In the genomic region with DNA sequence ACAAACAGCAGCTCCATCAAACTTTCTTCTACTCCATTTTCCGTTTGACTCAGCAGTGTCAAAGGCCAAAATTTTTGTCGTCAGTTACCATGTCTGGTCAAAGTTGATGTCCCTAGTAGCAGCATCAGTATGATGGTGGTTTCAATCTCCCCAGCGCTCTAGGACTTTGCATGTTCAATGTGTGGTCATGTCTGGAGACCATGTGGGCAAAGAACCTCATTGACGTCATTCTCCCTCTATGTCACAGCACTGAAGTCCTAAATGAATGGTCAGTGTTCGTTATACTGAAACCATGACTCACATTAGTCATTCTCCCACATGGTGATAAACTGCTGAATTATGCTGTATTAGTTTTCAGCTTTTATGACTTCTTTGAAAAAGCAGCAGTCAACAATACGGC, we compare ENCODE assay signal across 9 cellular contexts. TPM values are rescaled to one million over a fixed set of nuclear protein-coding genes. Genes with fewer than 3 reads are reported as not detected.
DNase-seq lines count a peak whose midpoint lies in the region; ATAC-seq and TF ChIP-seq lines count a peak whose summit lies in the region.
"Had no signal": no experiment of that assay in that cellular context is flagged by ENCODE, and none has a peak within 500 bp of the region (broad histone marks: within the 10 kb centered on the region; RNA-seq: fewer than 3 reads in every experiment).

No MANE protein-coding gene starts in this region.

- H3K36me3 ChIP-seq in spleen (no peaks in the 10 kb centered on the region), H7 (replicated peaks; ENCODE audit: control insufficient read depth, insufficient read depth, low read length) (no peaks in the 10 kb centered on the region)

- peak overlapping the region; percentile 87 for H3K27ac Mint-ChIP-seq in chondrocyte (ENCODE audit: unreplicated experiment)

- H3K4me1 ChIP-seq in spleen, result no peaks in the 10 kb centered on the region
- H3K4me1 ChIP-seq: parathyroid adenoma had no signal

- H3K4me3 Mint-ChIP-seq in chondrocyte (ENCODE audit: unreplicated experiment), result no peak overlapping the region

- H3K27ac ChIP-seq in spleen, result no peak overlapping the region
- H3K27ac ChIP-seq: parathyroid adenoma had no signal

- WGBS in spleen, 5 donors, result 74 to 91% (median 81%) methylated on average over 6 of the region's 6 CpGs

- TF ChIP-seq CTCF in chondrocyte (IDR thresholded peaks at IDR 0.05) (no peak), spleen (IDR thresholded peaks at IDR 0.05 in 8 of 11, conservative IDR thresholded peaks at IDR 0.05 in 3 of 11) (no peak)

- no peak overlapping the region for H3K4me3 ChIP-seq in spleen
- no peak overlapping the region for H3K4me3 ChIP-seq in H7 (ENCODE audit: insufficient read depth, low read depth, low read length)

- intact Hi-C loops in spleen (cut with DNase I; ENCODE audit: low total_unique reads), result no loop called here
- intact Hi-C loops in sciatic nerve (cut with DNase I), result no loop called here

- peaks cover 11% of the 10 kb centered on the region for H3K36me3 Mint-ChIP-seq in chondrocyte (ENCODE audit: low read depth)

- H3K27me3 ChIP-seq in spleen (replicated peaks in 1 of 7) (peaks cover 0 to 4% (median 0%) of the 10 kb centered on the region in 7 donors), H7 (ENCODE audit: control insufficient read depth, insufficient read depth, low read length) (no peaks in the 10 kb centered on the region)

- no peaks in the 10 kb centered on the region for H3K27me3 Mint-ChIP-seq in chondrocyte (ENCODE audit: low read depth)

- peak; percentile 97 for DNase-seq in EL
- DNase-seq in chondrocyte (ENCODE audit: low spot score), result no peak
- DNase-seq in spleen, result no peak
- no peak for DNase-seq in stimulated activated naive CD4-positive, alpha-beta T cell treated with Interleukin-2 at 50 U/mL for 16 hours (lab: John Stamatoyannopoulos, UW)
- DNase-seq in sciatic nerve (ENCODE audit: low spot score), result no peak
- no peak for DNase-seq in H7

- no peak for TF ChIP-seq POLR2A in spleen (IDR thresholded peaks at IDR 0.05)

- H3K4me1 Mint-ChIP-seq in chondrocyte (ENCODE audit: low read depth), result peaks cover 67% of the 10 kb centered on the region

- H3K9me3 Mint-ChIP-seq in chondrocyte (ENCODE audit: low read depth), result peaks cover 10% of the 10 kb centered on the region

- no peaks in the 10 kb centered on the region for H3K9me3 ChIP-seq in spleen

- ATAC-seq in GM19467 (IDR thresholded peaks at IDR 0.05; ENCODE audit: unreplicated experiment), result peak; percentile 84
- ATAC-seq in HG03354 (IDR thresholded peaks at IDR 0.05; ENCODE audit: poor library complexity, severe bottlenecking, unreplicated experiment), result peak; percentile 97
- ATAC-seq in sciatic nerve, result no peak

RNA-seq across cellular contexts. Expression of gene SHC4, which starts 23.2 kb away (rescaled TPM):
- 35.3 to 61.8 TPM (median 35.6 TPM) in 3 replicates for total RNA-seq in chondrocyte
- total RNA-seq in spleen, result under 1 TPM in 2 of 7 donors, not detected in 5; 0.26 to 0.27 TPM
- polyA plus RNA-seq in spleen, result under 1 TPM; 0.20 to 0.42 (median 0.27) TPM
- total RNA-seq in sciatic nerve, result 74.2 TPM
- total RNA-seq in H7 (2014; rRNA removed; shearing (Covaris generic)), result 0.03 and 1.1 TPM in 2 replicates

Comparison
In these comparisons a context has a peak if more than half of its experiments do, and no peak if none do; other contexts are left out.
1. RNA of gene SHC4, which starts 23.2 kb away (total RNA-seq): 74.2 TPM in sciatic nerve (single experiment) and 35.3 to 61.8 TPM in chondrocyte; 0.26 to 0.27 TPM in spleen and 0.03 to 1.1 TPM in H7; every median in the first group is over 10 times any median in the second.